In the genomic region with DNA sequence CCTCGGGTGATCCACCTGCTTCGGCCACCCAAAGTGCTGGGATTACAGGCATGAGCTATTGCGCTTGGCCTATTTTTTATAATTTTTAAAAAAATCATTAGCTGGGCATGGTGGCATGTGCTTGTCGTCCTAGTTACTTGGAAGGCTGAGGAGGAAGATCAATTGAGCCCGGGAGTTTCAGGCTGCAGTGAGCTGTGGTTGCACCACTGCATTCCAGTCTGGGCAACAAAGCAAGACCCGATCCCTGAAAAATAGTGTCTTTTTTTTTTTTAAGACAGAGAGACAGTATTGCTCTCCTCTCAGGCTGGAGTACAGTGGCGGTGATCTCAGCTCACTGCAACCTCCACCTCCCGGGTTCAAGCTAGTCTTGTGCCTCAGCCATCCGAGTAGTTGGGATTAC, we compare ENCODE assay signal across 25 cellular contexts. TPM values are rescaled to one million over a fixed set of nuclear protein-coding genes. Genes with fewer than 3 reads are reported as not detected.
DNase-seq lines count a peak whose midpoint lies in the region; ATAC-seq and TF ChIP-seq lines count a peak whose summit lies in the region.
"Had no signal": no experiment of that assay in that cellular context is flagged by ENCODE, and none has a peak within 500 bp of the region (broad histone marks: within the 10 kb centered on the region; RNA-seq: fewer than 3 reads in every experiment).

No MANE protein-coding gene starts in this region.

- H3K9me3 ChIP-seq in subcutaneous abdominal adipose tissue (ENCODE audit: control insufficient read depth in 5 of 5, low read length in 5 of 5): no peaks in the 10 kb centered on the region

- H3K9ac ChIP-seq in subcutaneous abdominal adipose tissue (ENCODE audit: low read length in 5 of 5): peak overlapping the region in 1 of 5 donors; percentile 46
- H3K9ac ChIP-seq: KMS-11 had no signal

- H3K4me1 ChIP-seq in subcutaneous abdominal adipose tissue (ENCODE audit: control insufficient read depth in 5 of 5, insufficient read depth in 5 of 5, low read length in 5 of 5): peaks cover 0 to 46% (median 34%) of the 10 kb centered on the region in 5 donors

- H3K27ac Mint-ChIP-seq in activated T-cell treated with anti-CD3 and anti-CD28 coated beads, Interleukin-2, amount 50 U/mL, for 24 hours: peak overlapping the region; percentile 47
- no peak overlapping the region for H3K27ac Mint-ChIP-seq in natural killer cell
- H3K27ac Mint-ChIP-seq: IgD-negative memory B cell had no signal

- no peak for ATAC-seq in natural killer cell
- ATAC-seq: Panc1 had no signal

- H3K4me3 Mint-ChIP-seq in activated T-cell treated with anti-CD3 and anti-CD28 coated beads, Interleukin-2, amount 50 U/mL, for 24 hours: no peak overlapping the region
- no peak overlapping the region for H3K4me3 Mint-ChIP-seq in natural killer cell
- H3K4me3 Mint-ChIP-seq: IgD-negative memory B cell had no signal

- peak overlapping the region; percentile 65 for H3K27ac ChIP-seq in subcutaneous abdominal adipose tissue (ENCODE audit: low read depth, low read length)
- H3K27ac ChIP-seq: 22Rv1, KMS-11 had no signal

- no peaks in the 10 kb centered on the region for H3K9me3 Mint-ChIP-seq in activated T-cell treated with anti-CD3 and anti-CD28 coated beads, Interleukin-2, amount 50 U/mL, for 24 hours
- H3K9me3 Mint-ChIP-seq in natural killer cell: no peaks in the 10 kb centered on the region
- H3K9me3 Mint-ChIP-seq: IgD-negative memory B cell had no signal

- peak overlapping the region in 1 of 5 donors; percentile 40 for H3K4me3 ChIP-seq in subcutaneous abdominal adipose tissue (ENCODE audit: low read depth in 1 of 5, low read length in 5 of 5)

- no peaks in the 10 kb centered on the region for H3K27me3 ChIP-seq in subcutaneous abdominal adipose tissue (ENCODE audit: control insufficient read depth in 5 of 5, insufficient read depth in 4 of 5, low read length in 5 of 5)

- TF ChIP-seq CTCF in natural killer cell (IDR thresholded peaks at IDR 0.05): no peak

- no peaks in the 10 kb centered on the region for H3K27me3 Mint-ChIP-seq in activated T-cell treated with anti-CD3 and anti-CD28 coated beads, Interleukin-2, amount 50 U/mL, for 24 hours
- H3K27me3 Mint-ChIP-seq in natural killer cell (ENCODE audit: low read depth in 2 of 2): no peaks in the 10 kb centered on the region
- H3K27me3 Mint-ChIP-seq: IgD-negative memory B cell had no signal

- intact Hi-C loops in natural killer cell (cut with micrococcal nuclease): no loop called here

- peaks cover 11 to 41% (median 25%) of the 10 kb centered on the region in 5 donors for H3K36me3 ChIP-seq in subcutaneous abdominal adipose tissue (ENCODE audit: control insufficient read depth in 5 of 5, insufficient read depth in 5 of 5, low read length in 5 of 5)

- no peak for DNase-seq in activated T-cell treated with anti-CD3 and anti-CD28 coated beads, Interleukin-2, amount 50 U/mL, for 24 hours
- DNase-seq in activated T-cell treated with anti-CD3 and anti-CD28 coated beads for 4 hours (no peak), amniotic epithelial cell (ENCODE audit: low read depth) (peak; percentile 28), iris pigment epithelial cell (ENCODE audit: low read depth) (peak; percentile 45), anterior cingulate cortex (lab: John Stamatoyannopoulos, UW) (no peak), natural killer cell (no peak), D341Med (ENCODE audit: low spot score) (no peak)
- DNase-seq: ACHN, Calu3, DMS153, HCEC 1CT, NCI-H1048, NCI-H1417, NCI-H1694 treated with DMSO at 0.1 percent for 48 hours, NCI-H2081, NCI-H2171, NCI-H226, NCI-H510A, NCI-H69, SHP77 treated with DMSO at 0.1 percent for 48 hours had no signal

- H3K36me3 Mint-ChIP-seq in activated T-cell treated with anti-CD3 and anti-CD28 coated beads, Interleukin-2, amount 50 U/mL, for 24 hours (ENCODE audit: low read depth): peaks cover 75% of the 10 kb centered on the region
- peaks cover 7% of the 10 kb centered on the region for H3K36me3 Mint-ChIP-seq in natural killer cell

- peaks cover 27% of the 10 kb centered on the region for H3K4me1 Mint-ChIP-seq in activated T-cell treated with anti-CD3 and anti-CD28 coated beads, Interleukin-2, amount 50 U/mL, for 24 hours (ENCODE audit: low read depth)
- peaks cover 17% of the 10 kb centered on the region in 2 donors for H3K4me1 Mint-ChIP-seq in natural killer cell

RNA-seq across cellular contexts. Expression of a gene that starts 4.8 kb away (rescaled TPM):
- 100 to 1,000 TPM in 2 of 3 donors, 10 to 100 TPM in 1; 95.5 to 125 (median 102) TPM for total RNA-seq in natural killer cell

RNA-seq across cellular contexts. Expression of a gene that starts 21.2 kb away (rescaled TPM):
- total RNA-seq in natural killer cell: 10 to 100 TPM; 14.7 to 28.2 (median 21.3) TPM

RNA-seq across cellular contexts. Expression of a gene that starts 23.8 kb away (rescaled TPM):
- 10 to 100 TPM; 40.8 to 54.5 (median 41.0) TPM for total RNA-seq in natural killer cell

Comparison
In these comparisons a context has a peak if more than half of its experiments do, and no peak if none do; other contexts are left out.
1. DNase-seq: peak in amniotic epithelial cell (single experiment) and iris pigment epithelial cell (single experiment); none in activated T-cell treated with anti-CD3 and anti-CD28 coated beads, Interleukin-2, amount 50 U/mL, for 24 hours (single experiment), activated T-cell treated with anti-CD3 and anti-CD28 coated beads for 4 hours (single experiment), anterior cingulate cortex (0 of 58), natural killer cell (single experiment) and D341Med (single experiment).